ENCODE assay signal across 8 cellular contexts in the genomic region with DNA sequence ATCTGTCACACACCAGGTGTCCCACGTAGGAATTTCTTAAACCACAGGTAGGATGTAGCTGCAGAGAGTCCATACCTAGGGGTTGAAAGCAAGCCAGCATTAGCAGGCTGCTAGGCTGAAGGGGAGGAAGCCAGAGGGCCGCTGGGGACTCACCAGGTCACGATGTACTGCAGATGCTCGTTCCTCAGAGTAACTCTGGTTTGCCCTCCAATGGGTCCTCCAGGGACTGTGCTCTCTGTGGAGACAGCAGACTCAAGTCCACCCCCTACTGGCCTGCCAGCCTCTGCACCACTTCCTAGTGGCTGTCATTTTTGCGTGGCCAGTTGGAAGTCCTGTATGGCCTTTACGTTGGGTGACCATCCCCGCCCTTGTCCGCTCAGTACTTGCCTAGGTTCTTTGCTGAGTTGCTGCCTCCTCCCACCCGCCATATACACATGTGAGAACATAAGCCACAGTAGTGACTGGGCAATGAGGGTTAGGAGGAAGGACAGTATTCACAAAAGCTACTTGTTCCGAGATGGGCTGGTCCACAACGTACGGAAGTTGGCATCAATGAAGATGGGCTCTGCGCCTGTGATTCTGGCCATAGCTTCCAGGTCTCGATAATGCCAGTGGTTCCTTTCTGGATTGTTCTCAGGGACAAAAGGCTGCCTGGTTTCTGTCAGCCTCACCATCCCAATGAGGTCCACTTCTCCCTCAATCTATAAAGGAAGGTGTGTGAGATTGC. TPM values are rescaled to one million over a fixed set of nuclear protein-coding genes. Genes with fewer than 3 reads are reported as not detected.
DNase-seq lines count a peak whose midpoint lies in the region; ATAC-seq and TF ChIP-seq lines count a peak whose summit lies in the region.

No MANE protein-coding gene starts in this region.

- H3K9ac ChIP-seq in skeletal muscle satellite cell (ENCODE audit: low read depth, low read length): peak overlapping the region; percentile 5

- peaks cover 74% of the 10 kb centered on the region for H3F3A ChIP-seq in DOHH2 (ENCODE audit: control insufficient read depth, insufficient read depth)

- H3K27ac ChIP-seq in DOHH2 (ENCODE audit: low read depth, low read length): 0 out of 2 replicates have a peak overlapping the region, but pooled peaks have one; percentile 19

- no peaks in the 10 kb centered on the region for H3K9me2 ChIP-seq in DOHH2 (replicated peaks; ENCODE audit: control insufficient read depth, low read length)

- H3K4me2 ChIP-seq in DOHH2 (ENCODE audit: low read length) (no peak overlapping the region), skeletal muscle satellite cell (ENCODE audit: low read length) (no peak overlapping the region)

- H3K36me3 ChIP-seq in DOHH2 (ENCODE audit: control insufficient read depth, low read length) (peaks cover 58% of the 10 kb centered on the region), skeletal muscle satellite cell (ENCODE audit: insufficient read depth, low read length) (peaks cover 52% of the 10 kb centered on the region)

- peaks cover 57% of the 10 kb centered on the region for H3K79me2 ChIP-seq in DOHH2 (ENCODE audit: control insufficient read depth, low read length)

- ATAC-seq in GM18909 (IDR thresholded peaks at IDR 0.05; ENCODE audit: poor library complexity, unreplicated experiment): no peak

- peaks cover 16% of the 10 kb centered on the region; the same call in 1 of the 2 replicates for H4K20me1 ChIP-seq in DOHH2 (ENCODE audit: control insufficient read depth, insufficient read depth, low read depth, low read length)

- H3K4me3 ChIP-seq in DOHH2 (ENCODE audit: low read length) (no peak overlapping the region), skeletal muscle satellite cell (ENCODE audit: low read length) (no peak overlapping the region)

- H3K27me3 ChIP-seq in DOHH2 (ENCODE audit: control insufficient read depth, low read length): no peaks in the 10 kb centered on the region
- H3K27me3 ChIP-seq in skeletal muscle satellite cell (ENCODE audit: control insufficient read depth, insufficient read depth, low read length): no peaks in the 10 kb centered on the region

- no peaks in the 10 kb centered on the region for H3K9me3 ChIP-seq in DOHH2 (ENCODE audit: control insufficient read depth, insufficient read depth, low read length)
- no peaks in the 10 kb centered on the region for H3K9me3 ChIP-seq in skeletal muscle satellite cell (replicated peaks; ENCODE audit: low read length)

- peak; percentile 84 for TF ChIP-seq CTCF in DOHH2 (IDR thresholded peaks at IDR 0.05; ENCODE audit: low read depth, low read length, poor library complexity, severe bottlenecking)

- peak; percentile 36 for TF ChIP-seq POLR2A in erythroblast (IDR thresholded peaks at IDR 0.05; ENCODE audit: low read length)

- DNase-seq in HT1080 (ENCODE audit: low read depth) (peak; percentile 72), T1000 (lab: John Stamatoyannopoulos, UW) (peak; percentile 7), erythroblast (lab: John Stamatoyannopoulos, UW) (peak; percentile 61 to 80), NCI-H1105 (lab: John Stamatoyannopoulos, UW) (no peak), hippocampal formation (lab: John Stamatoyannopoulos, UW) (no peak)

- H3K4me1 ChIP-seq in DOHH2 (ENCODE audit: control insufficient read depth, low read length) (peaks cover 42% of the 10 kb centered on the region), skeletal muscle satellite cell (ENCODE audit: control insufficient read depth, insufficient read depth, low read length) (peaks cover 25% of the 10 kb centered on the region)

RNA-seq across cellular contexts. Expression of a gene that starts 4.1 kb away (rescaled TPM):
- total RNA-seq in HT1080 (2014; rRNA removed; shearing (Covaris generic)): 2,307 and 2,771 TPM in 2 replicates
- polyA plus RNA-seq in HT1080 (2015; cell fraction: cytosol; rRNA removed): 2,953 and 3,201 TPM in 2 replicates
- 1,192 and 1,283 TPM in 2 replicates for polyA plus RNA-seq in HT1080 (2015; cell fraction: nucleus; rRNA removed)
- 2,335 and 3,334 TPM in 2 replicates for total RNA-seq in skeletal muscle satellite cell (2012; rRNA removed)

RNA-seq across cellular contexts. Expression of a gene that starts 4.1 kb away (rescaled TPM):
- 26.4 and 33.4 TPM in 2 replicates for total RNA-seq in HT1080 (2014; rRNA removed; shearing (Covaris generic))
- 21.0 and 23.9 TPM in 2 replicates for polyA plus RNA-seq in HT1080 (2015; cell fraction: cytosol; rRNA removed)
- 43.9 TPM in 2 replicates for polyA plus RNA-seq in HT1080 (2015; cell fraction: nucleus; rRNA removed)
- total RNA-seq in skeletal muscle satellite cell (2012; rRNA removed): 12.9 TPM in 2 replicates

RNA-seq across cellular contexts. Expression of a gene that starts 4.2 kb away (rescaled TPM):
- 35.3 and 40.9 TPM in 2 replicates for total RNA-seq in HT1080 (2014; rRNA removed; shearing (Covaris generic))
- polyA plus RNA-seq in HT1080 (2015; cell fraction: cytosol; rRNA removed): 27.6 and 38.4 TPM in 2 replicates
- polyA plus RNA-seq in HT1080 (2015; cell fraction: nucleus; rRNA removed): 21.6 and 31.8 TPM in 2 replicates
- 15.1 and 15.5 TPM in 2 replicates for total RNA-seq in skeletal muscle satellite cell (2012; rRNA removed)

RNA-seq across cellular contexts. Expression of a gene that starts 4.3 kb away (rescaled TPM):
- 92.7 and 110 TPM in 2 replicates for total RNA-seq in HT1080 (2014; rRNA removed; shearing (Covaris generic))
- 39.5 and 47.1 TPM in 2 replicates for polyA plus RNA-seq in HT1080 (2015; cell fraction: cytosol; rRNA removed)
- 15.9 and 18.4 TPM in 2 replicates for polyA plus RNA-seq in HT1080 (2015; cell fraction: nucleus; rRNA removed)
- total RNA-seq in skeletal muscle satellite cell (2012; rRNA removed): 16.7 and 24.5 TPM in 2 replicates

RNA-seq across cellular contexts. Expression of a gene that starts 16.1 kb away (rescaled TPM):
- total RNA-seq in HT1080 (2014; rRNA removed; shearing (Covaris generic)): 25.1 and 36.1 TPM in 2 replicates
- 42.2 and 45.6 TPM in 2 replicates for polyA plus RNA-seq in HT1080 (2015; cell fraction: cytosol; rRNA removed)
- polyA plus RNA-seq in HT1080 (2015; cell fraction: nucleus; rRNA removed): 55.4 and 58.0 TPM in 2 replicates
- total RNA-seq in skeletal muscle satellite cell (2012; rRNA removed): 7.0 and 9.4 TPM in 2 replicates

Comparison
In these comparisons a context has a peak if more than half of its experiments do, and no peak if none do; other contexts are left out.
1. DNase-seq: peak in HT1080 (single experiment), T1000 (single experiment) and erythroblast (2 of 2); none in NCI-H1105 (single experiment) and hippocampal formation (0 of 2).